In the genomic region with DNA sequence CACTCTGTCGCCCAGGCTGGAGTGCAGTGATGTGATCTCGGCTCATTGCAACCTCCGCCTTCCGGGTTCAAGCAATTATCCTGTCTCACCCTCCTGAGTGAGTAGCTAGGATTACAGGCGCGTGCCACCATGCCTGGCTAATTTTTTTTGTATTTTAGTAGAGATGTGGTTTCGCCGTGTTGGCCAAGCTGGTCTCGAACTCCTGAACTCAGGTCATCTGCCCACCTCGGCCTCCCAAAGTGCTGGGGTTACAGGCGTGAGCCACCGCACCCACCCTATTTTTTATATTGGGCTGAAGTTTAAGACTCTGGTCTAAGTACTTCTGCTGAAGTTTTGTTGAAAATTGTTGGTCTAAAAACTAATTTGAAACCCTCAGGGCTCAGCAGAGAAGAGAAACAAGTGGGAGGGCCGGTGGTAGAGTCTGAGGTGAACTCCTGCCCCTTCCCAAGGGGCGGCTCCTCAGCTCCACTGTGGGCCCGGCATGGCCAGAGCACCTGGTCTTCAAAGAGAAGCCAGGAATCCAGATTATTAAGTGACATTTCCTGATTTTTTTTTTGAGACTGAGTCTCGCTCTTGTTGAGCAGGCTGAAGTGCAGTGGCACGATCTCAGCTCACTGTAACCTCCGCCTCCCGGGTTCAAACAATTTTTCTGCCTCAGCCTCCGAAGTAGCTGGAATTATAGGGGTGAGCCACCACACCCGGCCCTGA, we compare ENCODE assay signal across 12 cellular contexts. TPM values are rescaled to one million over a fixed set of nuclear protein-coding genes. Genes with fewer than 3 reads are reported as not detected.
DNase-seq lines count a peak whose midpoint lies in the region; ATAC-seq and TF ChIP-seq lines count a peak whose summit lies in the region.
"Had no signal": no experiment of that assay in that cellular context is flagged by ENCODE, and none has a peak within 500 bp of the region (broad histone marks: within the 10 kb centered on the region; RNA-seq: fewer than 3 reads in every experiment).

No MANE protein-coding gene starts in this region.

- peaks cover 17% of the 10 kb centered on the region for H3K4me1 Mint-ChIP-seq in CD4-positive, alpha-beta T cell (ENCODE audit: low read depth)
- H3K4me1 Mint-ChIP-seq in activated T-helper 1 cell treated with anti-CD3 and anti-CD28 coated beads, Interleukin-12 subunit alpha, Interleukin-12 subunit beta, Interleukin-2, Interleukin-4 antibody, amounts not matched to agents 30 ng/mL and 10 ng/mL and 1 ng/mL, durations not matched to agents 14 hours and 24 hours and 36 hours (ENCODE audit: low read depth) = peaks cover 6% of the 10 kb centered on the region

- intact Hi-C loops in CD4-positive, alpha-beta T cell (cut with DNase I, micrococcal nuclease) = loop anchor here in 1 of 2 experiments (5.0 to 10.0 kb wide), 2 partner anchors 469 to 638 kb away; a partner anchor contains a TSS
- intact Hi-C loops in activated T-helper 1 cell treated with anti-CD3 and anti-CD28 coated beads, Interleukin-12 subunit alpha, Interleukin-12 subunit beta, Interleukin-2, Interleukin-4 antibody, amounts not matched to agents 30 ng/mL and 10 ng/mL and 1 ng/mL, durations not matched to agents 14 hours and 24 hours and 36 hours (cut with micrococcal nuclease) = loop anchor here (10.0 kb wide), 1 partner anchor 1171 kb away; a partner anchor contains a TSS
- intact Hi-C loops in right cardiac atrium (cut with DNase I) = no loop called here
- intact Hi-C loops in psoas muscle (cut with DNase I) = no loop called here

- H3K27ac ChIP-seq in CD4-positive, alpha-beta T cell (ENCODE audit: low read depth, low read length) = no peak overlapping the region
- H3K27ac ChIP-seq in right cardiac atrium (ENCODE audit: low read length) (peak overlapping the region; percentile 44), psoas muscle (peak overlapping the region; percentile 83)
- H3K27ac ChIP-seq: testis had no signal

- CTCF ChIA-PET in CD4-positive, alpha-beta T cell (lab: Charles Lee) = interaction anchor here (1.7 kb wide), 1 partner anchor 166 kb away, joined by 3 read pairs; no protein-coding TSS in a partner anchor

- peak overlapping the region; percentile 5 for H3K27ac Mint-ChIP-seq in CD4-positive, alpha-beta T cell
- H3K27ac Mint-ChIP-seq in activated T-helper 1 cell treated with anti-CD3 and anti-CD28 coated beads, Interleukin-12 subunit alpha, Interleukin-12 subunit beta, Interleukin-2, Interleukin-4 antibody, amounts not matched to agents 30 ng/mL and 10 ng/mL and 1 ng/mL, durations not matched to agents 14 hours and 24 hours and 36 hours = peak overlapping the region; percentile 52

- H3K4me3 Mint-ChIP-seq in CD4-positive, alpha-beta T cell = peak overlapping the region; percentile 58
- H3K4me3 Mint-ChIP-seq in activated T-helper 1 cell treated with anti-CD3 and anti-CD28 coated beads, Interleukin-12 subunit alpha, Interleukin-12 subunit beta, Interleukin-2, Interleukin-4 antibody, amounts not matched to agents 30 ng/mL and 10 ng/mL and 1 ng/mL, durations not matched to agents 14 hours and 24 hours and 36 hours = no peak overlapping the region

- peaks cover 0 to 10% of the 10 kb centered on the region in 2 donors for H3K36me3 ChIP-seq in psoas muscle (ENCODE audit: insufficient read depth in 1 of 2, low read depth in 1 of 2)

- POLR2A ChIA-PET in CD4-positive, alpha-beta T cell (lab: Charles Lee) = no interaction called here

- DNase-seq in CD4-positive, alpha-beta T cell = no peak
- no peak for DNase-seq in activated T-helper 1 cell treated with anti-CD3 and anti-CD28 coated beads, Interleukin-12 subunit alpha, Interleukin-12 subunit beta, Interleukin-2, Interleukin-4 antibody, amounts not matched to agents 30 ng/mL and 10 ng/mL and 1 ng/mL, durations not matched to agents 14 hours and 24 hours and 36 hours (ENCODE audit: low spot score)
- DNase-seq in right cardiac atrium (peak in 1 of 3 donors; percentile 33), psoas muscle (peak in 1 of 2 donors; percentile 32), ecto neural progenitor cell (ENCODE audit: low spot score) (no peak), NCI-H69 (lab: John Stamatoyannopoulos, UW) (no peak), DMS114 treated with DMSO at 0.1 percent for 48 hours (lab: John Stamatoyannopoulos, UW; ENCODE audit: unreplicated experiment) (no peak)
- DNase-seq: activated CD4-positive, alpha-beta T cell treated with anti-CD3 and anti-CD28 coated beads, Interleukin-2, amount 50 U/mL, for 1 hour; NCI-H2029; stimulated activated CD4-positive, alpha-beta T cell treated with anti-CD3 and anti-CD28 coated beads, Interleukin-15, amount 100 ng/mL, for 24 hours; testis had no signal

- WGBS in right cardiac atrium = 86% methylated on average over 21 of the region's 21 CpGs
- WGBS in psoas muscle, 3 donors = 89 to 93% (median 92%) methylated on average over 21 of the region's 21 CpGs

- no peak for TF ChIP-seq CTCF in CD4-positive, alpha-beta T cell (IDR thresholded peaks at IDR 0.05)
- TF ChIP-seq CTCF in psoas muscle (IDR thresholded peaks at IDR 0.05) = no peak

- no peaks in the 10 kb centered on the region for H3K9me3 ChIP-seq in CD4-positive, alpha-beta T cell (ENCODE audit: control insufficient read depth, low read length)
- H3K9me3 ChIP-seq in right cardiac atrium (ENCODE audit: control insufficient read depth, low read length) (no peaks in the 10 kb centered on the region), psoas muscle (no peaks in the 10 kb centered on the region)
- H3K9me3 ChIP-seq: testis had no signal

- no peak for ATAC-seq in CD4-positive, alpha-beta T cell (ENCODE audit: poor library complexity)
- ATAC-seq in right cardiac atrium (no peak), psoas muscle (no peak), HG03432 (IDR thresholded peaks at IDR 0.05; ENCODE audit: unreplicated experiment) (no peak)

- H3K9me3 Mint-ChIP-seq in CD4-positive, alpha-beta T cell = no peaks in the 10 kb centered on the region
- H3K9me3 Mint-ChIP-seq in activated T-helper 1 cell treated with anti-CD3 and anti-CD28 coated beads, Interleukin-12 subunit alpha, Interleukin-12 subunit beta, Interleukin-2, Interleukin-4 antibody, amounts not matched to agents 30 ng/mL and 10 ng/mL and 1 ng/mL, durations not matched to agents 14 hours and 24 hours and 36 hours = no peaks in the 10 kb centered on the region

- peaks cover 7% of the 10 kb centered on the region for H3K4me1 ChIP-seq in right cardiac atrium (ENCODE audit: control insufficient read depth, insufficient read depth, low read length)
- peaks cover 32% of the 10 kb centered on the region for H3K4me1 ChIP-seq in psoas muscle

- no peaks in the 10 kb centered on the region for H3K27me3 Mint-ChIP-seq in CD4-positive, alpha-beta T cell
- peaks cover 8% of the 10 kb centered on the region for H3K27me3 Mint-ChIP-seq in activated T-helper 1 cell treated with anti-CD3 and anti-CD28 coated beads, Interleukin-12 subunit alpha, Interleukin-12 subunit beta, Interleukin-2, Interleukin-4 antibody, amounts not matched to agents 30 ng/mL and 10 ng/mL and 1 ng/mL, durations not matched to agents 14 hours and 24 hours and 36 hours (ENCODE audit: insufficient read depth)

- H3K4me3 ChIP-seq in right cardiac atrium (ENCODE audit: low read length) = no peak overlapping the region
- no peak overlapping the region for H3K4me3 ChIP-seq in psoas muscle
- H3K4me3 ChIP-seq: testis had no signal

- no peaks in the 10 kb centered on the region for H3K27me3 ChIP-seq in CD4-positive, alpha-beta T cell (ENCODE audit: control insufficient read depth, insufficient read depth, low read length)
- H3K27me3 ChIP-seq in right cardiac atrium (ENCODE audit: control insufficient read depth, insufficient read depth) (no peaks in the 10 kb centered on the region), psoas muscle (ENCODE audit: insufficient read depth in 3 of 3, low read length in 2 of 3) (no peaks in the 10 kb centered on the region)
- H3K27me3 ChIP-seq: testis had no signal

- peaks cover 8% of the 10 kb centered on the region for H3K36me3 Mint-ChIP-seq in CD4-positive, alpha-beta T cell (ENCODE audit: low read depth)
- no peaks in the 10 kb centered on the region for H3K36me3 Mint-ChIP-seq in activated T-helper 1 cell treated with anti-CD3 and anti-CD28 coated beads, Interleukin-12 subunit alpha, Interleukin-12 subunit beta, Interleukin-2, Interleukin-4 antibody, amounts not matched to agents 30 ng/mL and 10 ng/mL and 1 ng/mL, durations not matched to agents 14 hours and 24 hours and 36 hours (ENCODE audit: low read depth)

RNA-seq across cellular contexts. Expression of a gene that starts 4.0 kb away (rescaled TPM):
- 1 to 10 TPM; 4.5 to 4.6 TPM for total RNA-seq in CD4-positive, alpha-beta T cell
- total RNA-seq in activated T-helper 1 cell treated with anti-CD3 and anti-CD28 coated beads, Interleukin-12 subunit alpha, Interleukin-12 subunit beta, Interleukin-2, Interleukin-4 antibody, amounts not matched to agents 30 ng/mL and 10 ng/mL and 1 ng/mL, durations not matched to agents 14 hours and 24 hours and 36 hours = 1.4 and 2.0 TPM in 2 replicates
- total RNA-seq in right cardiac atrium = 10 to 100 TPM; 35.2 to 43.2 (median 40.0) TPM
- 51.3 TPM for polyA plus RNA-seq in right cardiac atrium
- 10 to 100 TPM; 16.5 to 24.8 (median 21.2) TPM for total RNA-seq in psoas muscle
- 10 to 100 TPM in 2 of 3 donors, 1 to 10 TPM in 1; 9.2 to 29.6 (median 22.3) TPM for polyA plus RNA-seq in psoas muscle
